In the genomic region with DNA sequence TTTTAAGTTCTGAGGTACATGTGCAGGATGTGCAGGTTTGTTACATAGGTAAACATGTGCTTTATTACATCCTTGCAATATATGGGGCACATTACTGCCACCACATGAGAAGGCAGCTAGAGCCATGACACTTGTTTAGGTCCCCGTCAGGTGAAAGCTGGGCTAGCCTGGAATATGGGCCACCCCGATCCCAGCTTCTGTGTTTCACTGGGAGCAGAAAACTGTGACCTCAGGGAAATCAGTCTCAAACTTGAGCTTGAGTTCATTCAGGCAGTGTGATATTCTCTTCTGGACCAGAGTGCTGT, we compare ENCODE assay signal across 13 cellular contexts.
"Had no signal": no experiment of that assay in that cellular context is flagged by ENCODE, and none has a peak within 500 bp of the region (broad histone marks: within the 10 kb centered on the region; RNA-seq: fewer than 3 reads in every experiment).

No MANE protein-coding gene starts in this region.

- DNase-seq: IMR-90, Karpas-422, KG1, MG63, NCI-H1436 treated with DMSO at 0.1 percent for 48 hours, NCI-H187 treated with DMSO at 0.1 percent for 48 hours, NCI-H2029 treated with DMSO at 0.1 percent for 48 hours, NCI-H226, NCI-H510A, NCI-H524 treated with DMSO at 0.1 percent for 48 hours, Right ventricle myocardium superior, RPMI8226, SIG-M5 had no signal
